Comparison of ENCODE assay signal across 8 cellular contexts in genomic region chr22:39243443-39244072, GRCh38. TPM values are rescaled to one million over a fixed set of nuclear protein-coding genes. Genes with fewer than 3 reads are reported as not detected.
DNase-seq lines count a peak whose midpoint lies in the region; ATAC-seq and TF ChIP-seq lines count a peak whose summit lies in the region.

No MANE protein-coding gene starts in this region.

- peaks cover 20% of the 10 kb centered on the region for H3K4me1 Mint-ChIP-seq in T-helper 2 cell treated with Interferon-gamma antibody and Interleukin-4, amounts not matched to agents 5 μg/mL and 100 μg/mL, for 36 hours (ENCODE audit: low read depth)

- H3K36me3 Mint-ChIP-seq in T-helper 2 cell treated with Interferon-gamma antibody and Interleukin-4, amounts not matched to agents 5 μg/mL and 100 μg/mL, for 36 hours (ENCODE audit: low read depth) = no peaks in the 10 kb centered on the region

- 1% methylated on average over 53 of the region's 55 CpGs for WGBS in prostate gland

- H3K9me3 ChIP-seq in prostate gland = no peaks in the 10 kb centered on the region

- no peaks in the 10 kb centered on the region for H3K27me3 ChIP-seq in foreskin keratinocyte
- H3K27me3 ChIP-seq in prostate gland (replicated peaks; ENCODE audit: insufficient read depth) = no peaks in the 10 kb centered on the region

- TF ChIP-seq POLR2A in prostate gland (IDR thresholded peaks at IDR 0.05) = no peak

- H3K27ac ChIP-seq in foreskin keratinocyte = peak overlapping the region; percentile 64
- H3K27ac ChIP-seq in prostate gland = peak overlapping the region; percentile 88 to 89

- H3K9me3 Mint-ChIP-seq in T-helper 2 cell treated with Interferon-gamma antibody and Interleukin-4, amounts not matched to agents 5 μg/mL and 100 μg/mL, for 36 hours = no peaks in the 10 kb centered on the region

- H3K4me1 ChIP-seq in foreskin keratinocyte (peaks cover 19% of the 10 kb centered on the region), prostate gland (replicated peaks) (peaks cover 18% of the 10 kb centered on the region)

- H3K4me3 Mint-ChIP-seq in T-helper 2 cell treated with Interferon-gamma antibody and Interleukin-4, amounts not matched to agents 5 μg/mL and 100 μg/mL, for 36 hours = peak overlapping the region; percentile 73

- H3K36me3 ChIP-seq in prostate gland = no peaks in the 10 kb centered on the region

- intact Hi-C loops in prostate gland (cut with DNase I) = no loop called here

- ATAC-seq in foreskin keratinocyte (no peak), HG02840 (IDR thresholded peaks at IDR 0.05; ENCODE audit: low FRiP score, unreplicated experiment) (no peak), GM18502 (IDR thresholded peaks at IDR 0.05; ENCODE audit: poor library complexity, unreplicated experiment) (no peak)

- H3K4me3 ChIP-seq in GM12865 (ENCODE audit: low read depth, low read length) (peak overlapping the region; percentile 4; the same call in 1 of the 2 replicates), prostate gland (peak overlapping the region; percentile 48 to 56)

- DNase-seq in GM12865 (ENCODE audit: low read depth) = no peak
- no peak for DNase-seq in T-helper 2 cell treated with Interferon-gamma antibody and Interleukin-4, amounts not matched to agents 5 μg/mL and 100 μg/mL, for 36 hours (ENCODE audit: low spot score)
- DNase-seq in foreskin keratinocyte = peak in 1 of 2 donors; percentile 70
- peak; percentile 32 for DNase-seq in prostate gland (ENCODE audit: low spot score)
- no peak for DNase-seq in activated CD8-positive, alpha-beta memory T cell treated with anti-CD3 and anti-CD28 coated beads, Interleukin-2, amount 50 U/mL, for 48 hours
- DNase-seq in NOMO-1 treated with DMSO at 0.1 percent for 48 hours (lab: John Stamatoyannopoulos, UW; ENCODE audit: unreplicated experiment) = no peak

- H3K27ac Mint-ChIP-seq in T-helper 2 cell treated with Interferon-gamma antibody and Interleukin-4, amounts not matched to agents 5 μg/mL and 100 μg/mL, for 36 hours = no peak overlapping the region

- H3K27me3 Mint-ChIP-seq in T-helper 2 cell treated with Interferon-gamma antibody and Interleukin-4, amounts not matched to agents 5 μg/mL and 100 μg/mL, for 36 hours (ENCODE audit: low read depth) = peaks cover 65% of the 10 kb centered on the region

- TF ChIP-seq CTCF in GM12865 (IDR thresholded peaks at IDR 0.05; ENCODE audit: insufficient read depth, low read depth, low read length, missing control alignments) (no peak), foreskin keratinocyte (conservative IDR thresholded peaks at IDR 0.05) (no peak), prostate gland (IDR thresholded peaks at IDR 0.05) (no peak)

RNA-seq across cellular contexts. Expression of gene PDGFB, which starts 1.2 kb away (rescaled TPM):
- 10.9 and 12.8 TPM in 2 replicates for total RNA-seq in foreskin keratinocyte
- polyA plus RNA-seq in foreskin keratinocyte = 9.8 and 12.0 TPM in 2 replicates
- total RNA-seq in prostate gland = 10 to 100 TPM in 1 of 2 donors, 1 to 10 TPM in 1; 9.9 to 16.4 TPM
